In genomic region chr9:121285835-121286687, GRCh38 we compare ENCODE assay signal across 8 cellular contexts. TPM values are rescaled to one million over a fixed set of nuclear protein-coding genes. Genes with fewer than 3 reads are reported as not detected.
DNase-seq lines count a peak whose midpoint lies in the region; ATAC-seq and TF ChIP-seq lines count a peak whose summit lies in the region.

No MANE protein-coding gene starts in this region.

- peak in 1 of 2 experiments; percentile 69 for DNase-seq in Caco-2
- peak; percentile 53 for DNase-seq in NCI-H510A (lab: John Stamatoyannopoulos, UW)
- DNase-seq in dorsolateral prefrontal cortex = peak in 3 of 10 donors; percentile 37 to 54 (median 39)
- peak; percentile 71 for DNase-seq in mesendoderm
- DNase-seq in upper lobe of right lung = peak; percentile 68
- DNase-seq in COR-L47 (lab: John Stamatoyannopoulos, UW) = no peak

- POLR2A ChIA-PET in Caco-2 (lab: Charles Lee) = interaction anchor here (0.6 to 2.0 kb wide), 4 partner anchors 13 to 364 kb away, joined by 3 to 24 read pairs (median 5); partner anchors contain the start of gene GSN

- H3K4me3 Mint-ChIP-seq in Caco-2 (ENCODE audit: unreplicated experiment) = peak overlapping the region; percentile 62

- H3K23ac ChIP-seq in mesendoderm (ENCODE audit: low read length) = no peak overlapping the region

- CTCF ChIA-PET in Caco-2 (lab: Charles Lee) = interaction anchor here (0.6 to 3.1 kb wide), 10 partner anchors 8 to 226 kb away, joined by 3 to 31 read pairs (median 7); partner anchors contain the start of gene GSN

- H3K27me3 ChIP-seq in Caco-2 (replicated peaks; ENCODE audit: control insufficient read depth, insufficient read depth, low read length) (no peaks in the 10 kb centered on the region), dorsolateral prefrontal cortex (no peaks in the 10 kb centered on the region), mesendoderm (ENCODE audit: insufficient read depth, low read length, poor library complexity) (no peaks in the 10 kb centered on the region), upper lobe of right lung (no peaks in the 10 kb centered on the region)

- H3K4me1 ChIP-seq in Caco-2 = peaks cover 64% of the 10 kb centered on the region
- H3K4me1 ChIP-seq in mesendoderm (ENCODE audit: control insufficient read depth, low read depth, low read length) = peaks cover 17% of the 10 kb centered on the region
- peaks cover 91% of the 10 kb centered on the region for H3K4me1 ChIP-seq in upper lobe of right lung

- no peak overlapping the region for H2AK5ac ChIP-seq in mesendoderm (ENCODE audit: low read length)

- H4K8ac ChIP-seq in mesendoderm (ENCODE audit: low read depth, low read length) = no peak overlapping the region

- no peaks in the 10 kb centered on the region for H3K27me3 Mint-ChIP-seq in Caco-2 (ENCODE audit: insufficient read depth, unreplicated experiment)

- H3K4me3 ChIP-seq in Caco-2 (ENCODE audit: low read depth, low read length) (no peak overlapping the region), dorsolateral prefrontal cortex (peak overlapping the region in 26 of 59 donors; percentile 1 to 42 (median 22)), mesendoderm (ENCODE audit: low read length) (no peak overlapping the region), upper lobe of right lung (peak overlapping the region; percentile 9)

- H3K9me3 Mint-ChIP-seq in Caco-2 (ENCODE audit: unreplicated experiment) = no peaks in the 10 kb centered on the region

- H3K36me3 ChIP-seq in Caco-2 (ENCODE audit: control insufficient read depth, insufficient read depth, low read length) (peaks cover 3% of the 10 kb centered on the region; the same call in 1 of the 2 replicates), mesendoderm (ENCODE audit: control insufficient read depth, insufficient read depth, low read length) (no peaks in the 10 kb centered on the region), upper lobe of right lung (peaks cover 12% of the 10 kb centered on the region)

- H3K27ac ChIP-seq in dorsolateral prefrontal cortex (peak overlapping the region; percentile 91 to 100 (median 99)), mesendoderm (ENCODE audit: low read depth, low read length) (peak overlapping the region; percentile 27), upper lobe of right lung (peak overlapping the region; percentile 94)

- H3K4me2 ChIP-seq in mesendoderm (ENCODE audit: low read length) = no peak overlapping the region

- no peak overlapping the region for H4K5ac ChIP-seq in mesendoderm (ENCODE audit: low read length)

- H3K56ac ChIP-seq in mesendoderm (ENCODE audit: low read length) = peak overlapping the region; percentile 59

- H3K79me1 ChIP-seq in mesendoderm (ENCODE audit: low read length) = no peaks in the 10 kb centered on the region

- BruUV-seq in Caco-2 (replicated peaks; lab: Mats Ljungman, UMichigan) = TSS peak; percentile 84

- peak overlapping the region; percentile 56 for H3K4ac ChIP-seq in mesendoderm (ENCODE audit: low read depth, low read length)

- H2BK15ac ChIP-seq in mesendoderm (replicated peaks; ENCODE audit: low read depth) = no peak overlapping the region

- H3K79me2 ChIP-seq in mesendoderm (ENCODE audit: control insufficient read depth, insufficient read depth, low read length) = no peaks in the 10 kb centered on the region

- peak; percentile 3 for ATAC-seq in upper lobe of right lung
- ATAC-seq in HG03520 (IDR thresholded peaks at IDR 0.05; ENCODE audit: unreplicated experiment) = no peak
- no peak for ATAC-seq in GM18858 (IDR thresholded peaks at IDR 0.05; ENCODE audit: unreplicated experiment)

- peaks cover 7% of the 10 kb centered on the region for H3K36me3 Mint-ChIP-seq in Caco-2 (ENCODE audit: insufficient read depth, unreplicated experiment)

- intact Hi-C loops in Caco-2 (cut with micrococcal nuclease; ENCODE audit: unreplicated experiment) (loop anchor here (2.0 kb wide), 1 partner anchor 19 kb away; no protein-coding TSS in a partner anchor), dorsolateral prefrontal cortex (cut with DNase I) (no loop called here), upper lobe of right lung (cut with DNase I) (no loop called here)

- peak overlapping the region; percentile 99 for H3K27ac Mint-ChIP-seq in Caco-2 (ENCODE audit: unreplicated experiment)

- no CpG with 5 or more reads among the region's 18 CpGs for WGBS in mesendoderm (ENCODE audit: extremely low coverage, insufficient coverage, low lambda C conversion rate)

- H3K4me1 Mint-ChIP-seq in Caco-2 (ENCODE audit: low read depth, unreplicated experiment) = peaks cover 66% of the 10 kb centered on the region

- H3K18ac ChIP-seq in mesendoderm (ENCODE audit: low read length) = peak overlapping the region; percentile 24

- H3K9me3 ChIP-seq in Caco-2 (no peaks in the 10 kb centered on the region), upper lobe of right lung (no peaks in the 10 kb centered on the region)

- H3K9ac ChIP-seq in mesendoderm (ENCODE audit: low read length) = peak overlapping the region; percentile 12

- TF ChIP-seq CTCF in Caco-2 (IDR thresholded peaks at IDR 0.05; ENCODE audit: insufficient read depth in 1 of 2, low read depth in 1 of 2, low read length in 1 of 2, severe bottlenecking in 1 of 2, unreplicated experiment in 1 of 2) (no peak), dorsolateral prefrontal cortex (IDR thresholded peaks at IDR 0.05 in 54 of 56, conservative IDR thresholded peaks at IDR 0.05 in 2 of 56; ENCODE audit: low read depth in 1 of 56, partially characterized antibody in 56 of 56) (no peak), upper lobe of right lung (IDR thresholded peaks at IDR 0.05) (no peak)

- no peak overlapping the region for H2BK120ac ChIP-seq in mesendoderm (ENCODE audit: low read depth, low read length)

- peak overlapping the region; percentile 33 for H2BK5ac ChIP-seq in mesendoderm (ENCODE audit: low read length)

RNA-seq across cellular contexts. Expression of gene GSN, which starts 18.1 kb away (rescaled TPM):
- total RNA-seq in Caco-2 (2022) (99.6 and 100 TPM in 2 replicates), dorsolateral prefrontal cortex (100 to 1,000 TPM in 119 of 120 experiments, 10 to 100 TPM in 1; 88.2 to 740 (median 233) TPM), upper lobe of right lung (464 TPM)
- polyA plus RNA-seq in mesendoderm (2013, experiment 1 of 2) = 12.4 TPM
- 13.0 TPM for polyA plus RNA-seq in mesendoderm (2013, experiment 2 of 2)

Comparison
In these comparisons a context has a peak if more than half of its experiments do, and no peak if none do; other contexts are left out.
1. H3K27ac ChIP-seq: peak in every context shown above with its lines; median percentile 99 in dorsolateral prefrontal cortex; 94 in upper lobe of right lung; 27 in mesendoderm.